ENCODE assay signal across 20 cellular contexts in the genomic region with DNA sequence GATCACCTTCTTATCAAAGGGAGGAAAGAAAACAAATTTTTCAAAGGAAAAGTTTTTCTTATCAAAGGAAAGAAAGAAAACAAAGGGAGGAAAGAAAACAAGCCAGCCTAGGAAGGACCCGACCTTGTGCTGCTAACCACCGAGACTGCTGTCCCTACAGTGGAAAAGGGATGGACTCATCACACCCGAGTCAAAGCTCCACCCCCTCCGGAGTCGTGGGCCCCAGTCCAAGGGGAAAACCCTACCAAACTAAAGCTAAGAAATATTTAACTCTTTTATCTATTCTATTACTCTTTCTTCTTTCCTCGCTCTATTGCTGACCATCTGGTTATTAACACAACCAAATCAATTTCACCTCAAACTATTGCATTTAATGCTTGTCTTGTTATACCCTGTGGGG. TPM values are rescaled to one million over a fixed set of nuclear protein-coding genes. Genes with fewer than 3 reads are reported as not detected.
A peak's percentile ranks its signal among the peaks of the same experiment; 100 is the strongest.
DNase-seq lines count a peak whose midpoint lies in the region; ATAC-seq and TF ChIP-seq lines count a peak whose summit lies in the region.
"Had no signal": no experiment of that assay in that cellular context is flagged by ENCODE, and none has a peak within 500 bp of the region (broad histone marks: within the 10 kb centered on the region; RNA-seq: fewer than 3 reads in every experiment).

No MANE protein-coding gene starts in this region.

- H3K36me3 ChIP-seq in CD4-positive, alpha-beta memory T cell (ENCODE audit: insufficient read depth, low read length), result no peaks in the 10 kb centered on the region
- H3K36me3 ChIP-seq: BLaER1 treated with 17β-estradiol and CSF1 and Interleukin-3, amounts not matched to agents 10 nM and 100 nM; neutrophil; suprapubic skin had no signal

- POLR2A ChIA-PET in activated CD8-positive, alpha-beta T cell treated with anti-CD3 and anti-CD28 coated beads for 36 hours (lab: Charles Lee), result no interaction called here
- POLR2A ChIA-PET in activated CD8-positive, alpha-beta T cell treated with anti-CD3 and anti-CD28 coated beads, Interleukin-2, amount 10 ng/mL, durations not matched to agents 7 days and 5 days (lab: Charles Lee), result no interaction called here
- POLR2A ChIA-PET in CD4-positive, alpha-beta memory T cell (lab: Charles Lee; ENCODE audit: partially characterized antibody), result no interaction called here

- H3K4me3 Mint-ChIP-seq in activated CD8-positive, alpha-beta T cell treated with anti-CD3 and anti-CD28 coated beads for 36 hours, result no peak overlapping the region
- no peak overlapping the region for H3K4me3 Mint-ChIP-seq in activated CD8-positive, alpha-beta T cell treated with anti-CD3 and anti-CD28 coated beads, Interleukin-2, amount 10 ng/mL, durations not matched to agents 7 days and 5 days
- no peak overlapping the region for H3K4me3 Mint-ChIP-seq in activated naive CD8-positive, alpha-beta T cell treated with anti-CD3 and anti-CD28 coated beads, Interleukin-2, amount 50 U/mL, for 24 hours
- H3K4me3 Mint-ChIP-seq in CD4-positive, alpha-beta memory T cell, result no peak overlapping the region
- no peak overlapping the region for H3K4me3 Mint-ChIP-seq in activated T-cell treated with anti-CD3 and anti-CD28 coated beads, Interleukin-2, amount 50 U/mL, for 4 hours
- H3K4me3 Mint-ChIP-seq: activated naive CD4-positive, alpha-beta T cell treated with anti-CD3 and anti-CD28 coated beads, Interleukin-2, amount 50 U/mL, for 24 hours; activated T-cell treated with anti-CD3 and anti-CD28 coated beads, Interleukin-2, amount 50 U/mL, for 24 hours; T-helper 1 cell treated with Interleukin-12 subunit alpha and Interleukin-12 subunit beta and Interleukin-4 antibody, amounts not matched to agents 30 μg/mL and 1 μg/mL, for 36 hours had no signal

- H3K4me1 ChIP-seq in CD4-positive, alpha-beta memory T cell (ENCODE audit: insufficient read depth, low read length), result peaks cover 2% of the 10 kb centered on the region

- H3K9me3 Mint-ChIP-seq in activated CD8-positive, alpha-beta T cell treated with anti-CD3 and anti-CD28 coated beads for 36 hours, result no peaks in the 10 kb centered on the region
- no peaks in the 10 kb centered on the region for H3K9me3 Mint-ChIP-seq in activated CD8-positive, alpha-beta T cell treated with anti-CD3 and anti-CD28 coated beads, Interleukin-2, amount 10 ng/mL, durations not matched to agents 7 days and 5 days (ENCODE audit: insufficient read depth)
- H3K9me3 Mint-ChIP-seq in activated naive CD8-positive, alpha-beta T cell treated with anti-CD3 and anti-CD28 coated beads, Interleukin-2, amount 50 U/mL, for 24 hours, result no peaks in the 10 kb centered on the region
- no peaks in the 10 kb centered on the region for H3K9me3 Mint-ChIP-seq in CD4-positive, alpha-beta memory T cell
- H3K9me3 Mint-ChIP-seq in activated T-cell treated with anti-CD3 and anti-CD28 coated beads, Interleukin-2, amount 50 U/mL, for 4 hours, result no peaks in the 10 kb centered on the region
- H3K9me3 Mint-ChIP-seq: activated naive CD4-positive, alpha-beta T cell treated with anti-CD3 and anti-CD28 coated beads, Interleukin-2, amount 50 U/mL, for 24 hours; activated T-cell treated with anti-CD3 and anti-CD28 coated beads, Interleukin-2, amount 50 U/mL, for 24 hours; T-helper 1 cell treated with Interleukin-12 subunit alpha and Interleukin-12 subunit beta and Interleukin-4 antibody, amounts not matched to agents 30 μg/mL and 1 μg/mL, for 36 hours had no signal

- no peak overlapping the region for H3K27ac ChIP-seq in CD4-positive, alpha-beta memory T cell (ENCODE audit: low read depth, low read length)
- H3K27ac ChIP-seq: BLaER1 treated with 17β-estradiol and CSF1 and Interleukin-3, amounts not matched to agents 10 nM and 100 nM; coronary artery; neutrophil; suprapubic skin had no signal

- H3K4me1 Mint-ChIP-seq in activated CD8-positive, alpha-beta T cell treated with anti-CD3 and anti-CD28 coated beads for 36 hours (ENCODE audit: low read depth), result peaks cover 4% of the 10 kb centered on the region
- H3K4me1 Mint-ChIP-seq in activated CD8-positive, alpha-beta T cell treated with anti-CD3 and anti-CD28 coated beads, Interleukin-2, amount 10 ng/mL, durations not matched to agents 7 days and 5 days (ENCODE audit: low read depth), result no peaks in the 10 kb centered on the region
- peaks cover 6% of the 10 kb centered on the region for H3K4me1 Mint-ChIP-seq in activated naive CD8-positive, alpha-beta T cell treated with anti-CD3 and anti-CD28 coated beads, Interleukin-2, amount 50 U/mL, for 24 hours
- H3K4me1 Mint-ChIP-seq in CD4-positive, alpha-beta memory T cell, result peaks cover 0 to 4% (median 0%) of the 10 kb centered on the region in 4 donors
- H3K4me1 Mint-ChIP-seq in activated T-cell treated with anti-CD3 and anti-CD28 coated beads, Interleukin-2, amount 50 U/mL, for 4 hours (ENCODE audit: low read depth), result peaks cover under 1% of the 10 kb centered on the region

- peaks cover 5% of the 10 kb centered on the region for H3K27me3 Mint-ChIP-seq in activated CD8-positive, alpha-beta T cell treated with anti-CD3 and anti-CD28 coated beads for 36 hours
- H3K27me3 Mint-ChIP-seq in activated CD8-positive, alpha-beta T cell treated with anti-CD3 and anti-CD28 coated beads, Interleukin-2, amount 10 ng/mL, durations not matched to agents 7 days and 5 days (ENCODE audit: low read depth), result peaks cover 12% of the 10 kb centered on the region
- peaks cover 12% of the 10 kb centered on the region for H3K27me3 Mint-ChIP-seq in activated naive CD8-positive, alpha-beta T cell treated with anti-CD3 and anti-CD28 coated beads, Interleukin-2, amount 50 U/mL, for 24 hours
- H3K27me3 Mint-ChIP-seq in CD4-positive, alpha-beta memory T cell, result peaks cover 13% of the 10 kb centered on the region in 2 donors
- peaks cover 12% of the 10 kb centered on the region for H3K27me3 Mint-ChIP-seq in activated T-cell treated with anti-CD3 and anti-CD28 coated beads, Interleukin-2, amount 50 U/mL, for 4 hours (ENCODE audit: low read depth)

- peak; percentile 44 for DNase-seq in activated CD8-positive, alpha-beta T cell treated with anti-CD3 and anti-CD28 coated beads for 36 hours
- DNase-seq in activated CD8-positive, alpha-beta T cell treated with anti-CD3 and anti-CD28 coated beads, Interleukin-2, amount 10 ng/mL, durations not matched to agents 7 days and 5 days, result no peak
- DNase-seq in activated naive CD8-positive, alpha-beta T cell treated with anti-CD3 and anti-CD28 coated beads, Interleukin-2, amount 50 U/mL, for 24 hours, result peak; percentile 36
- DNase-seq in fibroblast of the aortic adventitia (ENCODE audit: low read depth), result peak; percentile 9
- DNase-seq in stimulated activated CD8-positive, alpha-beta memory T cell treated with anti-CD3 and anti-CD28 coated beads, Interleukin-4, amount 100 ng/mL, for 48 hours, result peak; percentile 36
- no peak for DNase-seq in CD4-positive, alpha-beta memory T cell
- no peak for DNase-seq in activated T-cell treated with anti-CD3 and anti-CD28 coated beads, Interleukin-2, amount 50 U/mL, for 4 hours
- DNase-seq: activated T-cell treated with anti-CD3 and anti-CD28 coated beads, Interleukin-2, amount 50 U/mL, for 24 hours; NCI-H1105 treated with DMSO at 0.1 percent for 48 hours; NCI-H2107; NCI-H510A treated with DMSO at 0.1 percent for 48 hours; SHP77 treated with DMSO at 0.1 percent for 48 hours; stimulated activated CD4-positive, alpha-beta T cell treated with anti-CD3 and anti-CD28 coated beads, Interleukin-12 subunit alpha, Interleukin-12 subunit beta, amount 100 ng/mL, for 4 hours had no signal

- no peaks in the 10 kb centered on the region for H3K36me3 Mint-ChIP-seq in activated CD8-positive, alpha-beta T cell treated with anti-CD3 and anti-CD28 coated beads for 36 hours (ENCODE audit: low read depth)
- no peaks in the 10 kb centered on the region for H3K36me3 Mint-ChIP-seq in activated CD8-positive, alpha-beta T cell treated with anti-CD3 and anti-CD28 coated beads, Interleukin-2, amount 10 ng/mL, durations not matched to agents 7 days and 5 days (ENCODE audit: low read depth)
- no peaks in the 10 kb centered on the region for H3K36me3 Mint-ChIP-seq in activated naive CD8-positive, alpha-beta T cell treated with anti-CD3 and anti-CD28 coated beads, Interleukin-2, amount 50 U/mL, for 24 hours (ENCODE audit: low read depth)
- no peaks in the 10 kb centered on the region for H3K36me3 Mint-ChIP-seq in CD4-positive, alpha-beta memory T cell
- H3K36me3 Mint-ChIP-seq in activated T-cell treated with anti-CD3 and anti-CD28 coated beads, Interleukin-2, amount 50 U/mL, for 4 hours (ENCODE audit: insufficient read depth), result no peaks in the 10 kb centered on the region
- H3K36me3 Mint-ChIP-seq: activated naive CD4-positive, alpha-beta T cell treated with anti-CD3 and anti-CD28 coated beads, Interleukin-2, amount 50 U/mL, for 24 hours had no signal

- H3K4me3 ChIP-seq in fibroblast of the aortic adventitia (ENCODE audit: low read depth, low read length), result no peak overlapping the region
- H3K4me3 ChIP-seq in CD4-positive, alpha-beta memory T cell (ENCODE audit: low read length in 2 of 2), result no peak overlapping the region
- H3K4me3 ChIP-seq: BLaER1 treated with 17β-estradiol and CSF1 and Interleukin-3, amounts not matched to agents 10 nM and 100 nM; coronary artery; suprapubic skin had no signal

- no peak for TF ChIP-seq CTCF in activated CD8-positive, alpha-beta T cell treated with anti-CD3 and anti-CD28 coated beads for 36 hours (IDR thresholded peaks at IDR 0.05)
- no peak for TF ChIP-seq CTCF in fibroblast of the aortic adventitia (IDR thresholded peaks at IDR 0.05; ENCODE audit: insufficient read depth, low read length)

- CTCF ChIA-PET in activated CD8-positive, alpha-beta T cell treated with anti-CD3 and anti-CD28 coated beads for 36 hours (lab: Charles Lee), result interaction anchor here (1.3 kb wide), 1 partner anchor 307 kb away, joined by 4 read pairs; a partner anchor contains a TSS
- CTCF ChIA-PET in activated CD8-positive, alpha-beta T cell treated with anti-CD3 and anti-CD28 coated beads, Interleukin-2, amount 10 ng/mL, durations not matched to agents 7 days and 5 days (lab: Charles Lee), result no interaction called here
- CTCF ChIA-PET in CD4-positive, alpha-beta memory T cell (lab: Charles Lee; ENCODE audit: partially characterized antibody), result no interaction called here

- no peaks in the 10 kb centered on the region for H3K9me3 ChIP-seq in CD4-positive, alpha-beta memory T cell (ENCODE audit: control insufficient read depth in 1 of 2, low read length in 2 of 2)
- H3K9me3 ChIP-seq: BLaER1 treated with 17β-estradiol and CSF1 and Interleukin-3, amounts not matched to agents 10 nM and 100 nM; neutrophil; suprapubic skin had no signal

- no peak overlapping the region for H3K27ac Mint-ChIP-seq in activated CD8-positive, alpha-beta T cell treated with anti-CD3 and anti-CD28 coated beads for 36 hours
- H3K27ac Mint-ChIP-seq in activated CD8-positive, alpha-beta T cell treated with anti-CD3 and anti-CD28 coated beads, Interleukin-2, amount 10 ng/mL, durations not matched to agents 7 days and 5 days, result no peak overlapping the region
- no peak overlapping the region for H3K27ac Mint-ChIP-seq in activated naive CD8-positive, alpha-beta T cell treated with anti-CD3 and anti-CD28 coated beads, Interleukin-2, amount 50 U/mL, for 24 hours
- no peak overlapping the region for H3K27ac Mint-ChIP-seq in CD4-positive, alpha-beta memory T cell
- H3K27ac Mint-ChIP-seq: activated naive CD4-positive, alpha-beta T cell treated with anti-CD3 and anti-CD28 coated beads, Interleukin-2, amount 50 U/mL, for 24 hours; activated T-cell treated with anti-CD3 and anti-CD28 coated beads, Interleukin-2, amount 50 U/mL, for 24 hours; T-helper 1 cell treated with Interleukin-12 subunit alpha and Interleukin-12 subunit beta and Interleukin-4 antibody, amounts not matched to agents 30 μg/mL and 1 μg/mL, for 36 hours had no signal

- intact Hi-C loops in activated CD8-positive, alpha-beta T cell treated with anti-CD3 and anti-CD28 coated beads for 36 hours (cut with micrococcal nuclease), result no loop called here
- intact Hi-C loops in CD4-positive, alpha-beta memory T cell (cut with micrococcal nuclease), result no loop called here

- no peak for ATAC-seq in activated CD8-positive, alpha-beta T cell treated with anti-CD3 and anti-CD28 coated beads for 36 hours
- no peak for ATAC-seq in activated CD8-positive, alpha-beta T cell treated with anti-CD3 and anti-CD28 coated beads, Interleukin-2, amount 10 ng/mL, durations not matched to agents 7 days and 5 days
- no peak for ATAC-seq in activated naive CD8-positive, alpha-beta T cell treated with anti-CD3 and anti-CD28 coated beads, Interleukin-2, amount 50 U/mL, for 24 hours
- ATAC-seq in GM19023 (IDR thresholded peaks at IDR 0.05; ENCODE audit: unreplicated experiment), result no peak
- no peak for ATAC-seq in activated T-cell treated with anti-CD3 and anti-CD28 coated beads, Interleukin-2, amount 50 U/mL, for 4 hours

- H3K27me3 ChIP-seq in CD4-positive, alpha-beta memory T cell (ENCODE audit: insufficient read depth, low read length), result peaks cover 4% of the 10 kb centered on the region
- H3K27me3 ChIP-seq: suprapubic skin had no signal

RNA-seq across cellular contexts. Expression of a gene that starts 6.1 kb away (rescaled TPM):
- 10 to 100 TPM; 16.8 to 18.1 TPM for total RNA-seq in activated CD8-positive, alpha-beta T cell treated with anti-CD3 and anti-CD28 coated beads for 36 hours
- 10 to 100 TPM; 15.7 to 18.7 TPM for total RNA-seq in activated CD8-positive, alpha-beta T cell treated with anti-CD3 and anti-CD28 coated beads, Interleukin-2, amount 10 ng/mL, durations not matched to agents 7 days and 5 days
- 12.4 and 17.8 TPM in 2 replicates for total RNA-seq in fibroblast of the aortic adventitia (ENCODE audit: low replicate concordance)
- 10 to 100 TPM; 20.1 to 25.5 TPM for total RNA-seq in CD4-positive, alpha-beta memory T cell
- polyA plus RNA-seq in CD4-positive, alpha-beta memory T cell, result 10 to 100 TPM; 10.1 to 15.5 TPM
- 10 to 100 TPM; 11.2 to 12.9 (median 12.4) TPM for total RNA-seq in activated T-cell treated with anti-CD3 and anti-CD28 coated beads, Interleukin-2, amount 50 U/mL, for 4 hours

Comparison
In these comparisons a context has a peak if more than half of its experiments do, and no peak if none do; other contexts are left out.
1. DNase-seq: peak in activated CD8-positive, alpha-beta T cell treated with anti-CD3 and anti-CD28 coated beads for 36 hours (single experiment), activated naive CD8-positive, alpha-beta T cell treated with anti-CD3 and anti-CD28 coated beads, Interleukin-2, amount 50 U/mL, for 24 hours (single experiment), fibroblast of the aortic adventitia (single experiment) and stimulated activated CD8-positive, alpha-beta memory T cell treated with anti-CD3 and anti-CD28 coated beads, Interleukin-4, amount 100 ng/mL, for 48 hours (single experiment); none in activated CD8-positive, alpha-beta T cell treated with anti-CD3 and anti-CD28 coated beads, Interleukin-2, amount 10 ng/mL, durations not matched to agents 7 days and 5 days (single experiment), CD4-positive, alpha-beta memory T cell (0 of 5) and activated T-cell treated with anti-CD3 and anti-CD28 coated beads, Interleukin-2, amount 50 U/mL, for 4 hours (single experiment).